Comparison of ENCODE assay signal across 15 cellular contexts in the genomic region with DNA sequence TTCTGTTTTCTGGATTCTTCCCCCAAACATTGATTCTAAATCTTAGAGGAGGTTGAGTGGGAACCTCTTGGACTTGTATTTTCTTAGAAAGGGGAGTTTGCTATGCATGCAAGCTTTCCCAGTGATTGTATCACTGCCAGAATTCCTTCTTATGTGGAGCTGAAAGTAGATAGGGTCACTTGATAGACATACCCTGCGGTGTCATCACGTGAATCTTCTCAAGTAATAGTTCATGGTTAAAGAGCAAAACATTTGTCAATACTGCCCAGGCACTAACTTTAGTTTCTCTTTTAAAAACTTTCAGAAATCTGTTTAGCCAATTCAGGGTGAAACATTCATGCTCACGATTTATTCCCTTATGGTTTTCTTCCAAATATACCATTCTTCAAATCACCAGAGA. TPM values are rescaled to one million over a fixed set of nuclear protein-coding genes. Genes with fewer than 3 reads are reported as not detected.
DNase-seq lines count a peak whose midpoint lies in the region; FAIRE-seq and TF ChIP-seq lines count a peak whose summit lies in the region.
"Had no signal": no experiment of that assay in that cellular context is flagged by ENCODE, and none has a peak within 500 bp of the region (broad histone marks: within the 10 kb centered on the region; RNA-seq: fewer than 3 reads in every experiment).

No MANE protein-coding gene starts in this region.

- H3F3A ChIP-seq in Loucy (ENCODE audit: low read depth) = peaks cover 28% of the 10 kb centered on the region

- H3K36me3 Mint-ChIP-seq in astrocyte (ENCODE audit: low read depth, unreplicated experiment) = peaks cover 15% of the 10 kb centered on the region

- peak overlapping the region; percentile 83 for H3K4me2 ChIP-seq in BLaER1
- peak overlapping the region; percentile 85 for H3K4me2 ChIP-seq in Loucy (ENCODE audit: low read depth, low read length, poor library complexity, severe bottlenecking)
- no peak overlapping the region for H3K4me2 ChIP-seq in astrocyte (ENCODE audit: low read length)

- H3K4me3 Mint-ChIP-seq in astrocyte (ENCODE audit: unreplicated experiment) = no peak overlapping the region
- H3K4me3 Mint-ChIP-seq: type B pancreatic cell had no signal

- in situ Hi-C loops in HAP-1 (cut with MboI; ENCODE audit: low sequenced_read_pairs) = no loop called here

- H3K9me3 ChIP-seq in BLaER1 (no peaks in the 10 kb centered on the region), Loucy (ENCODE audit: insufficient read depth, low read depth, low read length) (no peaks in the 10 kb centered on the region), astrocyte (ENCODE audit: insufficient read depth, low read depth, low read length) (no peaks in the 10 kb centered on the region), HAP-1 (no peaks in the 10 kb centered on the region)
- H3K9me3 ChIP-seq: ascending aorta had no signal

- H3K4me1 Mint-ChIP-seq in astrocyte (ENCODE audit: low read depth, unreplicated experiment) = peaks cover 43% of the 10 kb centered on the region

- peaks cover 38% of the 10 kb centered on the region for H4K20me1 ChIP-seq in BLaER1
- peaks cover 35% of the 10 kb centered on the region for H4K20me1 ChIP-seq in Loucy (ENCODE audit: insufficient read depth, low read length, poor library complexity, severe bottlenecking)
- peaks cover 17% of the 10 kb centered on the region for H4K20me1 ChIP-seq in astrocyte (ENCODE audit: insufficient read depth, low read length)

- H3K9me2 ChIP-seq in Loucy (replicated peaks; ENCODE audit: low read depth, low read length) = no peaks in the 10 kb centered on the region

- H3K9me3 Mint-ChIP-seq in astrocyte (ENCODE audit: unreplicated experiment) = no peaks in the 10 kb centered on the region
- H3K9me3 Mint-ChIP-seq: type B pancreatic cell had no signal

- TF ChIP-seq CTCF in D721Med (IDR thresholded peaks at IDR 0.05; ENCODE audit: insufficient read depth, missing control alignments) (no peak), Loucy (conservative IDR thresholded peaks at IDR 0.05; ENCODE audit: low read length) (no peak), astrocyte (IDR thresholded peaks at IDR 0.05; ENCODE audit: insufficient read depth, low read depth, low read length) (no peak)

- peak; percentile 82 for FAIRE-seq in D721Med (lab: Jason Lieb, UNC)
- FAIRE-seq in astrocyte (lab: Jason Lieb, UNC) = no peak

- DNase-seq in D721Med (ENCODE audit: insufficient read length, low spot score) = no peak
- no peak for DNase-seq in astrocyte (ENCODE audit: low read depth)
- no peak for DNase-seq in activated CD4-positive, CD25-positive, alpha-beta regulatory T cell (lab: John Stamatoyannopoulos, UW)
- DNase-seq in D341Med (ENCODE audit: low spot score) = no peak
- DNase-seq in HAP-1 (ENCODE audit: low spot score in 2 of 2) = no peak
- no peak for DNase-seq in COR-L47 (lab: John Stamatoyannopoulos, UW)
- DNase-seq: activated CD4-positive, CD25-positive, alpha-beta regulatory T cell treated with anti-CD3 and anti-CD28 coated beads, Interleukin-2, amount 50 U/mL, for 72 hours; cortex of kidney; NCI-H187 treated with DMSO at 0.1 percent for 48 hours; NCI-H524; stimulated activated CD4-positive, alpha-beta T cell treated with anti-CD3 and anti-CD28 coated beads, Interleukin-4, amount 100 ng/mL, for 24 hours had no signal

- H3K4me3 ChIP-seq in BLaER1 (no peak overlapping the region; the same call in 1 of the 2 replicates), Loucy (ENCODE audit: low read length, poor library complexity, severe bottlenecking) (peak overlapping the region; percentile 63), astrocyte (ENCODE audit: insufficient read depth, low read depth, low read length) (no peak overlapping the region), HAP-1 (no peak overlapping the region)
- H3K4me3 ChIP-seq: ascending aorta had no signal

- H3K36me3 ChIP-seq in BLaER1 (peaks cover 8% of the 10 kb centered on the region), Loucy (ENCODE audit: insufficient read depth, low read length) (peaks cover 19% of the 10 kb centered on the region), astrocyte (ENCODE audit: insufficient read depth, low read length) (peaks cover 11% of the 10 kb centered on the region), HAP-1 (replicated peaks) (peaks cover 12% of the 10 kb centered on the region)
- H3K36me3 ChIP-seq: ascending aorta had no signal

- H2AFZ ChIP-seq in Loucy (ENCODE audit: low read length) = no peak overlapping the region
- no peak overlapping the region for H2AFZ ChIP-seq in astrocyte (ENCODE audit: low read depth, low read length)

- H3K79me2 ChIP-seq in Loucy (ENCODE audit: insufficient read depth, low read length) = peaks cover 49% of the 10 kb centered on the region
- H3K79me2 ChIP-seq in astrocyte (ENCODE audit: insufficient read depth, low read length) = peaks cover 25% of the 10 kb centered on the region

- no peaks in the 10 kb centered on the region for H3K27me3 Mint-ChIP-seq in astrocyte (ENCODE audit: low read depth, unreplicated experiment)

- H3K4me1 ChIP-seq in BLaER1 (peaks cover 83% of the 10 kb centered on the region), Loucy (ENCODE audit: insufficient read depth, low read length, poor library complexity, severe bottlenecking) (peaks cover 76% of the 10 kb centered on the region), astrocyte (ENCODE audit: insufficient read depth, low read length) (peaks cover 45% of the 10 kb centered on the region), HAP-1 (peaks cover 10% of the 10 kb centered on the region)
- H3K4me1 ChIP-seq: ascending aorta had no signal

- peak overlapping the region; percentile 35 for H3K27ac Mint-ChIP-seq in astrocyte (ENCODE audit: unreplicated experiment)
- H3K27ac Mint-ChIP-seq: type B pancreatic cell had no signal

- H3K27ac ChIP-seq in BLaER1 (peak overlapping the region; percentile 78), astrocyte (ENCODE audit: low read depth, low read length) (no peak overlapping the region)
- H3K27ac ChIP-seq: ascending aorta had no signal

- H3K27me3 ChIP-seq in BLaER1 (no peaks in the 10 kb centered on the region), Loucy (ENCODE audit: insufficient read depth, low read length, poor library complexity, severe bottlenecking) (no peaks in the 10 kb centered on the region), astrocyte (ENCODE audit: insufficient read depth, low read length) (no peaks in the 10 kb centered on the region), HAP-1 (ENCODE audit: low read depth) (no peaks in the 10 kb centered on the region)
- H3K27me3 ChIP-seq: ascending aorta had no signal

- H3K9ac ChIP-seq in BLaER1 (no peak overlapping the region), Loucy (ENCODE audit: low read depth, low read length, poor library complexity, severe bottlenecking) (peak overlapping the region; percentile 73), astrocyte (ENCODE audit: low read length) (no peak overlapping the region)

RNA-seq across cellular contexts. Expression of a gene that starts 6.4 kb away (rescaled TPM):
- 91.0 and 98.1 TPM in 2 replicates for total RNA-seq in astrocyte
- total RNA-seq: ascending aorta had no signal
